ENCODE assay signal across 7 cellular contexts in the genomic region with DNA sequence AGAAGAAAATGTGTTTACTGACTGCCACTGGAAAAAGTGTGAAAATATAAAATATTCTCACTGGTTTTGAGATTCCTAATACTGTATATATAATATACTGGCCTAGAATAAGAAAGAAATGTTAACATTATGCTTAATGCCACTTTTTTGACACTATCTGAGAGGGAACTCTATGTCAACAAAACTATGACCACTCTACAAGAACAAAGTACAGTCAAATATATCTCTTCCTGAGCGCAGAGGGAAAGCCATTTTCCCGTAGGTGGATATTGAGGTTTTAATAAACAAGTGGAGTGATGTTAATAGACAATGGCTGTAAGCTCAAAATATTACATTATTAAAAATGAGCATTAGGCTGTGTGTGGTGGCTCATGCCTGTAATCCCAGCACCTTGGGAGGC.
"Had no signal": no experiment of that assay in that cellular context is flagged by ENCODE, and none has a peak within 500 bp of the region (broad histone marks: within the 10 kb centered on the region; RNA-seq: fewer than 3 reads in every experiment).

No MANE protein-coding gene starts in this region.

- H3K4me2 ChIP-seq: KMS-11 had no signal

- H3K4me3 ChIP-seq: K562 had no signal

- H3K9ac ChIP-seq: KMS-11 had no signal

- FAIRE-seq: HTR-8/SVneo, K562 had no signal

- H3K27ac ChIP-seq: HL-60, KMS-11 had no signal

- ATAC-seq: K562 had no signal

- DNase-seq: IMR-90, KBM-7, KG1 had no signal
